22 cellular contexts compared by ENCODE assay signal in genomic region chr2:201108341-201108740, GRCh38.
"Had no signal": no experiment of that assay in that cellular context is flagged by ENCODE, and none has a peak within 500 bp of the region (broad histone marks: within the 10 kb centered on the region; RNA-seq: fewer than 3 reads in every experiment).

No MANE protein-coding gene starts in this region.

- H3K9me3 ChIP-seq: SJSA1 had no signal

- H3K27ac ChIP-seq: SJSA1, SK-N-MC had no signal

- DNase-seq: IMR-90, Kasumi-1, KG1, MM.1S, NCI-H1092 treated with DMSO at 0.1 percent for 48 hours, NCI-H1436, NCI-H187, NCI-H2029, NCI-H2081 treated with DMSO at 0.1 percent for 48 hours, NCI-H2171, NCI-H226, NCI-H446, NCI-H510A, NCI-H524 treated with DMSO at 0.1 percent for 48 hours, NCI-H69, NCI-H774, Right ventricle myocardium superior, RPMI8226, SIG-M5, SW 1271 had no signal

- H3K4me3 ChIP-seq: SJSA1, SK-N-MC had no signal

- H3K27me3 ChIP-seq: SJSA1 had no signal

- H3K36me3 ChIP-seq: SJSA1 had no signal
